28 cellular contexts compared by ENCODE assay signal in the genomic region with DNA sequence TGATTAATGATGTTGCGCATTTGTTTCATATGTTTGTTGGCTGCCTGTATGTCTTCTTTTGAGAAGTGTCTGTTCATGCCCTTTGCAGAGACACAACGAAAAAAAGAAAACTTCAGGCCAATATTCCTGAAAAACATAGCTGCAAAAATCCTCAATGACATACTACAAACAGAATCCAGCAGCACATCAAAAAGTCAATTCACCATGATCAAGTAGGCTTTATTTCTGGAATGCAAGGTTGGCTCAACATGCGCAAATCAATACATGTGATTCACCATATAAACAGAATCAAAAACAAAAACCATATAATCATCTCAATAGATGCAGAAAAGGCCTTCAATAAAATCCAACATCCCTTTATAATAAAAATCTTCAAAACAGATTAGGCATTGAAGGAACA. TPM values are rescaled to one million over a fixed set of nuclear protein-coding genes. Genes with fewer than 3 reads are reported as not detected.
DNase-seq lines count a peak whose midpoint lies in the region; ATAC-seq, FAIRE-seq and TF ChIP-seq lines count a peak whose summit lies in the region.
"Had no signal": no experiment of that assay in that cellular context is flagged by ENCODE, and none has a peak within 500 bp of the region (broad histone marks: within the 10 kb centered on the region; RNA-seq: fewer than 3 reads in every experiment).

No MANE protein-coding gene starts in this region.

- FAIRE-seq in HepG2 (lab: Jason Lieb, UNC) = peak; percentile 8
- FAIRE-seq: A204.1, GM12891, GM19239, H54 had no signal

- POLR2A ChIA-PET in HepG2 (lab: Yijun Ruan, JAX) (no interaction called here), T-cell (lab: Charles Lee) (no interaction called here)

- in situ Hi-C loops in HepG2 (cut with HindIII; ENCODE audit: extremely low pct_ligation_motif_present, low pct_unique_long_range_greater_than_20kb) = no loop called here

- TF ChIP-seq RAD21 in HepG2 (CRISPR knock-in tag; IDR thresholded peaks at IDR 0.05) = no peak

- H3K9me3 ChIP-seq in HepG2 (ENCODE audit: low read length) (0 out of 2 replicates have a peak, but pooled peaks cover 9% of the 10 kb centered on the region), right lobe of liver (no peaks in the 10 kb centered on the region), heart left ventricle (peaks cover 0 to 10% (median 0%) of the 10 kb centered on the region in 12 donors)
- H3K9me3 ChIP-seq: SK-N-SH had no signal

- H3K4me3 Mint-ChIP-seq in T-cell (peak overlapping the region; percentile 57 to 91 (median 88)), immature natural killer cell (peak overlapping the region; percentile 4 to 57 (median 54)), type B pancreatic cell (peak overlapping the region; percentile 41)

- ATAC-seq in HepG2 = no peak
- ATAC-seq in right lobe of liver = no peak
- no peak for ATAC-seq in T-cell (replicated peaks in 1 of 4)
- ATAC-seq in heart left ventricle = no peak
- no peak for ATAC-seq in esophagus mucosa
- ATAC-seq in omental fat pad (ENCODE audit: low FRiP score) = no peak
- ATAC-seq: PC-3 had no signal

- H3K27me3 Mint-ChIP-seq in T-cell (peaks cover under 1 to 2% of the 10 kb centered on the region in 2 donors), immature natural killer cell (ENCODE audit: low read depth in 3 of 3) (no peaks in the 10 kb centered on the region), type B pancreatic cell (peaks cover 5% of the 10 kb centered on the region)

- H3K27me3 ChIP-seq in HepG2 (ENCODE audit: control insufficient read depth in 1 of 2, insufficient read depth in 2 of 2, low read length in 2 of 2) (peaks cover 2 to 7% of the 10 kb centered on the region in 2 experiments; a peak in 2 of 5 replicates), right lobe of liver (no peaks in the 10 kb centered on the region), heart left ventricle (peaks cover 0 to 5% (median 0%) of the 10 kb centered on the region in 9 donors)

- peak overlapping the region in 1 of 2 donors; percentile 10 for H3K27ac Mint-ChIP-seq in T-cell
- H3K27ac Mint-ChIP-seq in immature natural killer cell = no peak overlapping the region
- H3K27ac Mint-ChIP-seq in type B pancreatic cell = no peak overlapping the region

- no peaks in the 10 kb centered on the region for H3K36me3 ChIP-seq in HepG2 (replicated peaks in 1 of 2; ENCODE audit: control insufficient read depth in 1 of 2, insufficient read depth in 2 of 2, low read length in 2 of 2)
- no peaks in the 10 kb centered on the region for H3K36me3 ChIP-seq in right lobe of liver
- no peaks in the 10 kb centered on the region for H3K36me3 ChIP-seq in heart left ventricle

- no peak overlapping the region for H3K9ac ChIP-seq in HepG2 (ENCODE audit: insufficient read depth, low read depth, low read length)
- H3K9ac ChIP-seq: SK-N-SH had no signal

- H3K4me1 ChIP-seq in HepG2 (ENCODE audit: insufficient read depth, low read length) = peaks cover 11% of the 10 kb centered on the region
- H3K4me1 ChIP-seq in right lobe of liver = no peaks in the 10 kb centered on the region
- H3K4me1 ChIP-seq in heart left ventricle = peaks cover 0 to 17% (median 9%) of the 10 kb centered on the region in 12 donors

- no peak for TF ChIP-seq CTCF in HepG2 (CRISPR knock-in tag; IDR thresholded peaks at IDR 0.05)
- no peak for TF ChIP-seq CTCF in right lobe of liver (IDR thresholded peaks at IDR 0.05)
- no peak for TF ChIP-seq CTCF in type B pancreatic cell (conservative IDR thresholded peaks at IDR 0.05)
- no peak for TF ChIP-seq CTCF in heart left ventricle (IDR thresholded peaks at IDR 0.05)
- TF ChIP-seq CTCF in omental fat pad (IDR thresholded peaks at IDR 0.05) = no peak

- H2AFZ ChIP-seq in HepG2 (ENCODE audit: low read length) = no peak overlapping the region

- H3K4me2 ChIP-seq in HepG2 (ENCODE audit: low read depth, low read length) = no peak overlapping the region
- H3K4me2 ChIP-seq: SK-N-SH had no signal

- H3K27ac ChIP-seq in HepG2 (ENCODE audit: extremely low read length, insufficient read depth, low read length) = no peak overlapping the region
- H3K27ac ChIP-seq in right lobe of liver = no peak overlapping the region
- H3K27ac ChIP-seq in heart left ventricle = no peak overlapping the region

- H3K36me3 Mint-ChIP-seq in T-cell (peaks cover 3% of the 10 kb centered on the region), immature natural killer cell (peaks cover 0 to 4% (median 0%) of the 10 kb centered on the region in 3 donors), type B pancreatic cell (peaks cover 9% of the 10 kb centered on the region)

- no peak for DNase-seq in HepG2 (ENCODE audit: low spot score)
- DNase-seq in right lobe of liver = no peak
- no peak for DNase-seq in T-cell
- no peak for DNase-seq in immature natural killer cell
- DNase-seq in type B pancreatic cell (ENCODE audit: extremely low spot score, unreplicated experiment) = no peak
- DNase-seq in heart left ventricle = no peak
- DNase-seq in omental fat pad (ENCODE audit: low spot score) = no peak
- DNase-seq: AML-193; C1 segment of cervical spinal cord; Calu3; DMS79 treated with DMSO at 0.1 percent for 48 hours; GF-D8; KBM-7; NCI-H1105 treated with DMSO at 0.1 percent for 48 hours; NCI-H146; NCI-H2029; NCI-H446; NCI-H524 treated with DMSO at 0.1 percent for 48 hours; NCI-H82; NK-92 treated with Interleukin-12 subunit alpha and Interleukin-12 subunit beta, amount 100 ng/mL, for 24 hours; PC-3; SK-N-SH had no signal

- H3K79me2 ChIP-seq in HepG2 (ENCODE audit: insufficient read depth, low read length) = no peaks in the 10 kb centered on the region

- H4K20me1 ChIP-seq in HepG2 (ENCODE audit: insufficient read depth, low read length) = no peaks in the 10 kb centered on the region

- no peak overlapping the region for H3K4me3 ChIP-seq in HepG2 (replicated peaks in 1 of 3; ENCODE audit: insufficient read depth in 1 of 3, low read depth in 2 of 3, low read length in 3 of 3)
- H3K4me3 ChIP-seq in right lobe of liver = no peak overlapping the region
- no peak overlapping the region for H3K4me3 ChIP-seq in heart left ventricle

- TF ChIP-seq POLR2A in HepG2 (IDR thresholded peaks at IDR 0.05; ENCODE audit: insufficient read depth in 1 of 2, low read depth in 2 of 2, low read length in 2 of 2) = no peak
- no peak for TF ChIP-seq POLR2A in right lobe of liver (IDR thresholded peaks at IDR 0.05)
- TF ChIP-seq POLR2A in heart left ventricle (IDR thresholded peaks at IDR 0.05) = no peak

- no TSS peak for BruUV-seq in HepG2 (replicated peaks; lab: Mats Ljungman, UMichigan)

- no peak for TF ChIP-seq EP300 in HepG2 (IDR thresholded peaks at IDR 0.05; ENCODE audit: low read depth in 2 of 2, low read length in 2 of 2)
- no peak for TF ChIP-seq EP300 in HepG2 (CRISPR knock-in tag; IDR thresholded peaks at IDR 0.05; ENCODE audit: borderline replicate concordance)

- H3K9me3 Mint-ChIP-seq in T-cell = peaks cover 0 to 11% (median 9%) of the 10 kb centered on the region in 3 donors
- H3K9me3 Mint-ChIP-seq in immature natural killer cell = peaks cover 0 to 2% (median 0%) of the 10 kb centered on the region in 6 donors
- H3K9me3 Mint-ChIP-seq in type B pancreatic cell = no peaks in the 10 kb centered on the region

- intact Hi-C loops in HepG2 (cut with micrococcal nuclease; ENCODE audit: unreplicated experiment) (no loop called here), right lobe of liver (cut with DNase I) (no loop called here), heart left ventricle (cut with DNase I) (no loop called here)

- CTCF ChIA-PET in HepG2 (lab: Yijun Ruan, JAX; ENCODE audit: low intra/inter-chr PET ratio, low total read pairs) = no interaction called here
- CTCF ChIA-PET in T-cell (lab: Charles Lee) = no interaction called here

- peaks cover 23 to 28% (median 27%) of the 10 kb centered on the region in 3 donors for H3K4me1 Mint-ChIP-seq in T-cell
- H3K4me1 Mint-ChIP-seq in immature natural killer cell = peaks cover 19 to 25% of the 10 kb centered on the region in 2 donors
- H3K4me1 Mint-ChIP-seq in type B pancreatic cell (ENCODE audit: unreplicated experiment) = peaks cover 18% of the 10 kb centered on the region

- WGBS in HepG2 (ENCODE audit: low lambda C conversion rate) = 71% methylated on average over 3 of the region's 3 CpGs
- 88% methylated on average over 3 of the region's 3 CpGs for WGBS in right lobe of liver (ENCODE audit: insufficient coverage, low coverage, low lambda C conversion rate, missing lambda C conversion rate)
- WGBS in heart left ventricle, 4 donors = 96 to 99% (median 96%) methylated on average over 3 of the region's 3 CpGs

RNA-seq across cellular contexts. Expression of a gene that starts 1.9 kb away (rescaled TPM):
- total RNA-seq in HepG2 (2016; rRNA removed; fragmentation: Illumina TruSeq; extraction: Trizol) (7.0 and 8.8 TPM in 2 replicates), right lobe of liver (1 to 10 TPM; 3.7 to 7.9 (median 4.7) TPM), T-cell (10 to 100 TPM; 11.7 to 19.0 (median 14.1) TPM), type B pancreatic cell (ENCODE audit: low replicate concordance) (25.2 and 32.2 TPM in 2 replicates), heart left ventricle (1 to 10 TPM; 1.9 to 7.0 (median 3.7) TPM), esophagus mucosa (13.8 TPM), omental fat pad (10 to 100 TPM; 14.7 to 24.7 (median 20.4) TPM)
- 20.5 and 22.8 TPM in 2 replicates for total RNA-seq in HepG2 (2016; cell fraction: cytosol; rRNA removed; fragmentation: Illumina TruSeq; extraction: Trizol; ENCODE audit: low read depth)
- total RNA-seq in HepG2 (2016; cell fraction: insoluble cytoplasmic fraction; rRNA removed; fragmentation: Illumina TruSeq; extraction: Trizol) = 6.5 and 9.0 TPM in 2 replicates
- total RNA-seq in HepG2 (2016; cell fraction: membrane; rRNA removed; fragmentation: Illumina TruSeq; extraction: Trizol) = 20.3 and 21.8 TPM in 2 replicates
- total RNA-seq in HepG2 (2016; cell fraction: nucleus; rRNA removed; fragmentation: Illumina TruSeq; extraction: Trizol) = 4.9 and 8.5 TPM in 2 replicates
- polyA plus RNA-seq in HepG2 (2011; rRNA removed) (9.5 and 10.7 TPM in 2 replicates), immature natural killer cell (1 to 10 TPM; 2.6 to 3.7 (median 3.2) TPM), heart left ventricle (1 to 10 TPM; 3.1 to 8.0 TPM)
- 8.8 and 12.0 TPM in 2 replicates for polyA plus RNA-seq in HepG2 (2011; cell fraction: cytosol; rRNA removed)
- polyA plus RNA-seq in HepG2 (2011; cell fraction: nucleus; rRNA removed) = 24.5 and 25.8 TPM in 2 replicates
- polyA plus RNA-seq in HepG2 (2012) = 7.1 and 10.8 TPM in 2 replicates
- polyA plus RNA-seq in HepG2 (2016; cell fraction: cytosol; fragmentation: Illumina TruSeq; extraction: Trizol; ENCODE audit: low read depth) = 26.8 and 27.0 TPM in 2 replicates
- 6.2 and 8.9 TPM in 2 replicates for polyA plus RNA-seq in HepG2 (2016; cell fraction: insoluble cytoplasmic fraction; fragmentation: Illumina TruSeq; extraction: Trizol; ENCODE audit: low read depth)
- 22.6 and 25.9 TPM in 2 replicates for polyA plus RNA-seq in HepG2 (2016; cell fraction: membrane; fragmentation: Illumina TruSeq; extraction: Trizol; ENCODE audit: low read depth)
- polyA plus RNA-seq in HepG2 (2016; cell fraction: nucleus; fragmentation: Illumina TruSeq; extraction: Trizol; ENCODE audit: insufficient read depth, low read depth) = 15.9 and 18.2 TPM in 2 replicates
- polyA minus RNA-seq in HepG2 (2011; rRNA and poly(A)+ RNA removed; ENCODE audit: low replicate concordance) = 12.2 and 13.0 TPM in 2 replicates
- polyA minus RNA-seq in HepG2 (2011; cell fraction: cytosol; rRNA and poly(A)+ RNA removed) = 4.2 and 4.9 TPM in 2 replicates
- polyA minus RNA-seq in HepG2 (2011; cell fraction: nucleus; rRNA and poly(A)+ RNA removed) = 5.9 and 9.3 TPM in 2 replicates

RNA-seq across cellular contexts. Expression of a gene that starts 9.2 kb away (rescaled TPM):
- total RNA-seq in HepG2 (2016; rRNA removed; fragmentation: Illumina TruSeq; extraction: Trizol) = 0.07 TPM in 1 of 2 replicates, not detected in the other
- not detected in 2 replicates for total RNA-seq in HepG2 (2016; cell fraction: cytosol; rRNA removed; fragmentation: Illumina TruSeq; extraction: Trizol; ENCODE audit: low read depth)
- not detected in 2 replicates for total RNA-seq in HepG2 (2016; cell fraction: insoluble cytoplasmic fraction; rRNA removed; fragmentation: Illumina TruSeq; extraction: Trizol)
- not detected in 2 replicates for total RNA-seq in HepG2 (2016; cell fraction: membrane; rRNA removed; fragmentation: Illumina TruSeq; extraction: Trizol)
- not detected in 2 replicates for total RNA-seq in HepG2 (2016; cell fraction: nucleus; rRNA removed; fragmentation: Illumina TruSeq; extraction: Trizol)
- polyA plus RNA-seq in HepG2 (2011; rRNA removed) = 0.04 TPM in 1 of 2 replicates, not detected in the other
- 0.05 and 0.13 TPM in 2 replicates for polyA plus RNA-seq in HepG2 (2011; cell fraction: cytosol; rRNA removed)
- polyA plus RNA-seq in HepG2 (2011; cell fraction: nucleus; rRNA removed) = 0.58 TPM in 1 of 2 replicates, not detected in the other
- polyA plus RNA-seq in HepG2 (2012) = not detected in 2 replicates
- polyA plus RNA-seq in HepG2 (2016; cell fraction: cytosol; fragmentation: Illumina TruSeq; extraction: Trizol; ENCODE audit: low read depth) = not detected in 2 replicates
- polyA plus RNA-seq in HepG2 (2016; cell fraction: insoluble cytoplasmic fraction; fragmentation: Illumina TruSeq; extraction: Trizol; ENCODE audit: low read depth) = not detected in 2 replicates
- polyA plus RNA-seq in HepG2 (2016; cell fraction: membrane; fragmentation: Illumina TruSeq; extraction: Trizol; ENCODE audit: low read depth) = not detected in 2 replicates
- not detected in 2 replicates for polyA plus RNA-seq in HepG2 (2016; cell fraction: nucleus; fragmentation: Illumina TruSeq; extraction: Trizol; ENCODE audit: insufficient read depth, low read depth)
- 0.47 TPM in 1 of 2 replicates, not detected in the other for polyA minus RNA-seq in HepG2 (2011; rRNA and poly(A)+ RNA removed; ENCODE audit: low replicate concordance)
- polyA minus RNA-seq in HepG2 (2011; cell fraction: cytosol; rRNA and poly(A)+ RNA removed) = not detected in 2 replicates
- polyA minus RNA-seq in HepG2 (2011; cell fraction: nucleus; rRNA and poly(A)+ RNA removed) = not detected in 2 replicates
- 1 to 10 TPM in 1 of 6 experiments, under 1 TPM in 4, not detected in 1; 0.06 to 1.1 (median 0.30) TPM for total RNA-seq in right lobe of liver
- 10 to 100 TPM in 4 of 5 donors, 1 to 10 TPM in 1; 9.5 to 11.7 (median 11.6) TPM for total RNA-seq in T-cell
- 1 to 10 TPM; 1.7 to 4.3 (median 4.2) TPM for polyA plus RNA-seq in immature natural killer cell
- 25.8 and 32.9 TPM in 2 replicates for total RNA-seq in type B pancreatic cell (ENCODE audit: low replicate concordance)
- total RNA-seq in heart left ventricle = 1 to 10 TPM in 3 of 9 donors, under 1 TPM in 6; 0.25 to 4.7 (median 0.70) TPM
- under 1 TPM; 0.23 to 0.32 TPM for polyA plus RNA-seq in heart left ventricle
- 16.6 TPM for total RNA-seq in esophagus mucosa
- 1 to 10 TPM; 1.6 to 6.6 (median 4.5) TPM for total RNA-seq in omental fat pad
- total RNA-seq: MCF 10A had no signal
